ENCODE assay signal across 1 cellular context in the genomic region with DNA sequence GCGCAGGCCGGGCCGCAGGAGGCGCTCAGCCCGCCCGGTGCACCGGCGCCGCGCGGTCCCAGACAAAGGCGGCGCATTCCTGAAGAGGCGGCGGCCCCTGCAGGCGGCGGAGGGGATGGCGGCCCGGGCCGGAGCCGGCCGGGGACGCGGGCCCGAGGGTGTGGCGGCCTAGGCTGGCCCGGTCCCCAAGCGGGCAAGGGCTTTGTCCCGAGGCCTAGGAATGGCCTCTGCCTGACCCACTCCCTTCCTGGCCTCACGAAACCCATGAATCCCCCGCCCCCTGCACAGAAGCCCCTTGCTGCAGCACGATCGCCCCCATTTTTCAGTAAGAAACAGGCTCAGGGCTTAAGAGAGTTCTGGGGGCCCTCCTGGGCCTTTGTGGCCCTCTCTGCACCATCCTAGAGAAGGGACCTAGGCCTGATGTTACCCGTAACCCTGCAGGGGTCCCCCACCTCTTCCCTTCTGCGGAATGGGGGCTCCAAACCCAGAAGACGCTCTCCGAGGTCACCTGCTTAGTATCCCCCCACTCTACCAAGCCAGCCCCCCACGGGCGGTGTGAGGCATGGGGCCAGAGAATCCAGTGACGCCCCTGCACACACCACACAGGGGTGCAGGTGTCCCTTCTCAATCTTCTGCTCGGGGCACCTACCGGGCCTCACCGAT.
TF ChIP-seq lines count a peak whose summit lies in the region.

No MANE protein-coding gene starts in this region.

TF ChIP-seq in K562, 482 proteins besides CTCF, POLR2A, EP300 and RAD21 (continued from another document and continues in another):
- TF ChIP-seq, protein P1, sequence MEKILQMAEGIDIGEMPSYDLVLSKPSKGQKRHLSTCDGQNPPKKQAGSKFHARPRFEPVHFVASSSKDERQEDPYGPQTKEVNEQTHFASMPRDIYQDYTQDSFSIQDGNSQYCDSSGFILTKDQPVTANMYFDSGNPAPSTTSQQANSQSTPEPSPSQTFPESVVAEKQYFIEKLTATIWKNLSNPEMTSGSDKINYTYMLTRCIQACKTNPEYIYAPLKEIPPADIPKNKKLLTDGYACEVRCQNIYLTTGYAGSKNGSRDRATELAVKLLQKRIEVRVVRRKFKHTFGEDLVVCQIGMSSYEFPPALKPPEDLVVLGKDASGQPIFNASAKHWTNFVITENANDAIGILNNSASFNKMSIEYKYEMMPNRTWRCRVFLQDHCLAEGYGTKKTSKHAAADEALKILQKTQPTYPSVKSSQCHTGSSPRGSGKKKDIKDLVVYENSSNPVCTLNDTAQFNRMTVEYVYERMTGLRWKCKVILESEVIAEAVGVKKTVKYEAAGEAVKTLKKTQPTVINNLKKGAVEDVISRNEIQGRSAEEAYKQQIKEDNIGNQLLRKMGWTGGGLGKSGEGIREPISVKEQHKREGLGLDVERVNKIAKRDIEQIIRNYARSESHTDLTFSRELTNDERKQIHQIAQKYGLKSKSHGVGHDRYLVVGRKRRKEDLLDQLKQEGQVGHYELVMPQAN (IDR thresholded peaks at IDR 0.05; ENCODE audit: borderline replicate concordance): no peak
- TF ChIP-seq OTX1 (CRISPR knock-in tag; IDR thresholded peaks at IDR 0.05) (no peak), E2F3 (CRISPR knock-in tag; IDR thresholded peaks at IDR 0.05) (peak; percentile 65; the same call in 1 of the 2 replicates), HNRNPL (IDR thresholded peaks at IDR 0.05; ENCODE audit: low read depth, low read length) (no peak), HNRNPH1 (optimal IDR thresholded peaks at IDR 0.05; ENCODE audit: low read depth, low read length) (no peak), TCF7L2 (IDR thresholded peaks at IDR 0.05; ENCODE audit: low read depth, low read length) (no peak), BMI1 (IDR thresholded peaks at IDR 0.05; ENCODE audit: low read length) (no peak), TBP (optimal IDR thresholded peaks at IDR 0.05; ENCODE audit: low read depth, low read length) (peak; percentile 24), NFRKB (IDR thresholded peaks at IDR 0.05; ENCODE audit: low read depth) (no peak), CCNT2 (IDR thresholded peaks at IDR 0.05; ENCODE audit: borderline replicate concordance, extremely low read depth, insufficient read length, low read depth, low read length) (peak; percentile 75), FOXK2 (conservative IDR thresholded peaks at IDR 0.05 in 1 of 2, IDR thresholded peaks at IDR 0.05 in 1 of 2; ENCODE audit: low read depth in 2 of 2) (no peak), NUFIP1 (IDR thresholded peaks at IDR 0.05; ENCODE audit: partially characterized antibody) (no peak), SMARCC2 (IDR thresholded peaks at IDR 0.05; ENCODE audit: low read depth) (no peak), SRSF9 (IDR thresholded peaks at IDR 0.05; ENCODE audit: borderline replicate concordance, low read depth, low read length) (no peak), FUS (optimal IDR thresholded peaks at IDR 0.05; ENCODE audit: low read depth, low read length) (no peak), GABPA (tag; conservative IDR thresholded peaks at IDR 0.05; ENCODE audit: low read depth) (no peak), LARP7 (IDR thresholded peaks at IDR 0.05) (no peak), TEAD2 (tag; IDR thresholded peaks at IDR 0.05) (no peak), ZNF263 (CRISPR knock-in tag; IDR thresholded peaks at IDR 0.05; ENCODE audit: borderline replicate concordance) (no peak), ZKSCAN1 (IDR thresholded peaks at IDR 0.05; ENCODE audit: low read depth, low read length) (peak; percentile 11; the same call in 1 of the 2 replicates), ZNF354B (CRISPR knock-in tag; IDR thresholded peaks at IDR 0.05) (no peak), FOXM1 (IDR thresholded peaks at IDR 0.05; ENCODE audit: low read depth) (no peak), FOXM1 (CRISPR knock-in tag; IDR thresholded peaks at IDR 0.05; ENCODE audit: low read depth) (peak; percentile 10; the same call in 1 of the 2 replicates), KLF16 (IDR thresholded peaks at IDR 0.05) (no peak), ZNF444 (CRISPR knock-in tag; IDR thresholded peaks at IDR 0.05) (no peak), SREBF2 (CRISPR knock-in tag; IDR thresholded peaks at IDR 0.05) (no peak), RB1 (IDR thresholded peaks at IDR 0.05; ENCODE audit: low read depth) (peak; percentile 100), SETDB1 (IDR thresholded peaks at IDR 0.05; ENCODE audit: low read length) (no peak), NBN (IDR thresholded peaks at IDR 0.05; ENCODE audit: low read depth) (no peak), CHD1 (IDR thresholded peaks at IDR 0.05; ENCODE audit: low read length) (no peak), SPI1 (IDR thresholded peaks at IDR 0.05; ENCODE audit: borderline replicate concordance, low read depth, low read length) (no peak), ETS2 (tag; IDR thresholded peaks at IDR 0.05; ENCODE audit: borderline replicate concordance, poor library complexity, severe bottlenecking) (no peak)
- TF ChIP-seq, protein P2, sequence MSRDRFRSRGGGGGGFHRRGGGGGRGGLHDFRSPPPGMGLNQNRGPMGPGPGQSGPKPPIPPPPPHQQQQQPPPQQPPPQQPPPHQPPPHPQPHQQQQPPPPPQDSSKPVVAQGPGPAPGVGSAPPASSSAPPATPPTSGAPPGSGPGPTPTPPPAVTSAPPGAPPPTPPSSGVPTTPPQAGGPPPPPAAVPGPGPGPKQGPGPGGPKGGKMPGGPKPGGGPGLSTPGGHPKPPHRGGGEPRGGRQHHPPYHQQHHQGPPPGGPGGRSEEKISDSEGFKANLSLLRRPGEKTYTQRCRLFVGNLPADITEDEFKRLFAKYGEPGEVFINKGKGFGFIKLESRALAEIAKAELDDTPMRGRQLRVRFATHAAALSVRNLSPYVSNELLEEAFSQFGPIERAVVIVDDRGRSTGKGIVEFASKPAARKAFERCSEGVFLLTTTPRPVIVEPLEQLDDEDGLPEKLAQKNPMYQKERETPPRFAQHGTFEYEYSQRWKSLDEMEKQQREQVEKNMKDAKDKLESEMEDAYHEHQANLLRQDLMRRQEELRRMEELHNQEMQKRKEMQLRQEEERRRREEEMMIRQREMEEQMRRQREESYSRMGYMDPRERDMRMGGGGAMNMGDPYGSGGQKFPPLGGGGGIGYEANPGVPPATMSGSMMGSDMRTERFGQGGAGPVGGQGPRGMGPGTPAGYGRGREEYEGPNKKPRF (IDR thresholded peaks at IDR 0.05; ENCODE audit: low read depth, low read length): no peak
- TF ChIP-seq, protein P3, sequence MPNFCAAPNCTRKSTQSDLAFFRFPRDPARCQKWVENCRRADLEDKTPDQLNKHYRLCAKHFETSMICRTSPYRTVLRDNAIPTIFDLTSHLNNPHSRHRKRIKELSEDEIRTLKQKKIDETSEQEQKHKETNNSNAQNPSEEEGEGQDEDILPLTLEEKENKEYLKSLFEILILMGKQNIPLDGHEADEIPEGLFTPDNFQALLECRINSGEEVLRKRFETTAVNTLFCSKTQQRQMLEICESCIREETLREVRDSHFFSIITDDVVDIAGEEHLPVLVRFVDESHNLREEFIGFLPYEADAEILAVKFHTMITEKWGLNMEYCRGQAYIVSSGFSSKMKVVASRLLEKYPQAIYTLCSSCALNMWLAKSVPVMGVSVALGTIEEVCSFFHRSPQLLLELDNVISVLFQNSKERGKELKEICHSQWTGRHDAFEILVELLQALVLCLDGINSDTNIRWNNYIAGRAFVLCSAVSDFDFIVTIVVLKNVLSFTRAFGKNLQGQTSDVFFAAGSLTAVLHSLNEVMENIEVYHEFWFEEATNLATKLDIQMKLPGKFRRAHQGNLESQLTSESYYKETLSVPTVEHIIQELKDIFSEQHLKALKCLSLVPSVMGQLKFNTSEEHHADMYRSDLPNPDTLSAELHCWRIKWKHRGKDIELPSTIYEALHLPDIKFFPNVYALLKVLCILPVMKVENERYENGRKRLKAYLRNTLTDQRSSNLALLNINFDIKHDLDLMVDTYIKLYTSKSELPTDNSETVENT (CRISPR knock-in tag; IDR thresholded peaks at IDR 0.05): peak; percentile 87
- TF ChIP-seq, protein P4, sequence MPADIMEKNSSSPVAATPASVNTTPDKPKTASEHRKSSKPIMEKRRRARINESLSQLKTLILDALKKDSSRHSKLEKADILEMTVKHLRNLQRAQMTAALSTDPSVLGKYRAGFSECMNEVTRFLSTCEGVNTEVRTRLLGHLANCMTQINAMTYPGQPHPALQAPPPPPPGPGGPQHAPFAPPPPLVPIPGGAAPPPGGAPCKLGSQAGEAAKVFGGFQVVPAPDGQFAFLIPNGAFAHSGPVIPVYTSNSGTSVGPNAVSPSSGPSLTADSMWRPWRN (IDR thresholded peaks at IDR 0.05; ENCODE audit: low read depth): no peak
- TF ChIP-seq, protein P5, sequence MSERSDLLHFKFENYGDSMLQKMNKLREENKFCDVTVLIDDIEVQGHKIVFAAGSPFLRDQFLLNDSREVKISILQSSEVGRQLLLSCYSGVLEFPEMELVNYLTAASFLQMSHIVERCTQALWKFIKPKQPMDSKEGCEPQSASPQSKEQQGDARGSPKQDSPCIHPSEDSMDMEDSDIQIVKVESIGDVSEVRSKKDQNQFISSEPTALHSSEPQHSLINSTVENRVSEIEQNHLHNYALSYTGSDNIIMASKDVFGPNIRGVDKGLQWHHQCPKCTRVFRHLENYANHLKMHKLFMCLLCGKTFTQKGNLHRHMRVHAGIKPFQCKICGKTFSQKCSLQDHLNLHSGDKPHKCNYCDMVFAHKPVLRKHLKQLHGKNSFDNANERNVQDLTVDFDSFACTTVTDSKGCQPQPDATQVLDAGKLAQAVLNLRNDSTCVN (CRISPR knock-in tag; IDR thresholded peaks at IDR 0.05): no peak
- TF ChIP-seq, protein P6, sequence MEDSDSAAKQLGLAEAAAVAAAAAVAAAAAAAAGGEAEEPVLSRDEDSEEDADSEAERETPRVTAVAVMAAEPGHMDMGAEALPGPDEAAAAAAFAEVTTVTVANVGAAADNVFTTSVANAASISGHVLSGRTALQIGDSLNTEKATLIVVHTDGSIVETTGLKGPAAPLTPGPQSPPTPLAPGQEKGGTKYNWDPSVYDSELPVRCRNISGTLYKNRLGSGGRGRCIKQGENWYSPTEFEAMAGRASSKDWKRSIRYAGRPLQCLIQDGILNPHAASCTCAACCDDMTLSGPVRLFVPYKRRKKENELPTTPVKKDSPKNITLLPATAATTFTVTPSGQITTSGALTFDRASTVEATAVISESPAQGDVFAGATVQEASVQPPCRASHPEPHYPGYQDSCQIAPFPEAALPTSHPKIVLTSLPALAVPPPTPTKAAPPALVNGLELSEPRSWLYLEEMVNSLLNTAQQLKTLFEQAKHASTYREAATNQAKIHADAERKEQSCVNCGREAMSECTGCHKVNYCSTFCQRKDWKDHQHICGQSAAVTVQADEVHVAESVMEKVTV (CRISPR knock-in tag; IDR thresholded peaks at IDR 0.05): peak; percentile 92
- TF ChIP-seq, protein P7, sequence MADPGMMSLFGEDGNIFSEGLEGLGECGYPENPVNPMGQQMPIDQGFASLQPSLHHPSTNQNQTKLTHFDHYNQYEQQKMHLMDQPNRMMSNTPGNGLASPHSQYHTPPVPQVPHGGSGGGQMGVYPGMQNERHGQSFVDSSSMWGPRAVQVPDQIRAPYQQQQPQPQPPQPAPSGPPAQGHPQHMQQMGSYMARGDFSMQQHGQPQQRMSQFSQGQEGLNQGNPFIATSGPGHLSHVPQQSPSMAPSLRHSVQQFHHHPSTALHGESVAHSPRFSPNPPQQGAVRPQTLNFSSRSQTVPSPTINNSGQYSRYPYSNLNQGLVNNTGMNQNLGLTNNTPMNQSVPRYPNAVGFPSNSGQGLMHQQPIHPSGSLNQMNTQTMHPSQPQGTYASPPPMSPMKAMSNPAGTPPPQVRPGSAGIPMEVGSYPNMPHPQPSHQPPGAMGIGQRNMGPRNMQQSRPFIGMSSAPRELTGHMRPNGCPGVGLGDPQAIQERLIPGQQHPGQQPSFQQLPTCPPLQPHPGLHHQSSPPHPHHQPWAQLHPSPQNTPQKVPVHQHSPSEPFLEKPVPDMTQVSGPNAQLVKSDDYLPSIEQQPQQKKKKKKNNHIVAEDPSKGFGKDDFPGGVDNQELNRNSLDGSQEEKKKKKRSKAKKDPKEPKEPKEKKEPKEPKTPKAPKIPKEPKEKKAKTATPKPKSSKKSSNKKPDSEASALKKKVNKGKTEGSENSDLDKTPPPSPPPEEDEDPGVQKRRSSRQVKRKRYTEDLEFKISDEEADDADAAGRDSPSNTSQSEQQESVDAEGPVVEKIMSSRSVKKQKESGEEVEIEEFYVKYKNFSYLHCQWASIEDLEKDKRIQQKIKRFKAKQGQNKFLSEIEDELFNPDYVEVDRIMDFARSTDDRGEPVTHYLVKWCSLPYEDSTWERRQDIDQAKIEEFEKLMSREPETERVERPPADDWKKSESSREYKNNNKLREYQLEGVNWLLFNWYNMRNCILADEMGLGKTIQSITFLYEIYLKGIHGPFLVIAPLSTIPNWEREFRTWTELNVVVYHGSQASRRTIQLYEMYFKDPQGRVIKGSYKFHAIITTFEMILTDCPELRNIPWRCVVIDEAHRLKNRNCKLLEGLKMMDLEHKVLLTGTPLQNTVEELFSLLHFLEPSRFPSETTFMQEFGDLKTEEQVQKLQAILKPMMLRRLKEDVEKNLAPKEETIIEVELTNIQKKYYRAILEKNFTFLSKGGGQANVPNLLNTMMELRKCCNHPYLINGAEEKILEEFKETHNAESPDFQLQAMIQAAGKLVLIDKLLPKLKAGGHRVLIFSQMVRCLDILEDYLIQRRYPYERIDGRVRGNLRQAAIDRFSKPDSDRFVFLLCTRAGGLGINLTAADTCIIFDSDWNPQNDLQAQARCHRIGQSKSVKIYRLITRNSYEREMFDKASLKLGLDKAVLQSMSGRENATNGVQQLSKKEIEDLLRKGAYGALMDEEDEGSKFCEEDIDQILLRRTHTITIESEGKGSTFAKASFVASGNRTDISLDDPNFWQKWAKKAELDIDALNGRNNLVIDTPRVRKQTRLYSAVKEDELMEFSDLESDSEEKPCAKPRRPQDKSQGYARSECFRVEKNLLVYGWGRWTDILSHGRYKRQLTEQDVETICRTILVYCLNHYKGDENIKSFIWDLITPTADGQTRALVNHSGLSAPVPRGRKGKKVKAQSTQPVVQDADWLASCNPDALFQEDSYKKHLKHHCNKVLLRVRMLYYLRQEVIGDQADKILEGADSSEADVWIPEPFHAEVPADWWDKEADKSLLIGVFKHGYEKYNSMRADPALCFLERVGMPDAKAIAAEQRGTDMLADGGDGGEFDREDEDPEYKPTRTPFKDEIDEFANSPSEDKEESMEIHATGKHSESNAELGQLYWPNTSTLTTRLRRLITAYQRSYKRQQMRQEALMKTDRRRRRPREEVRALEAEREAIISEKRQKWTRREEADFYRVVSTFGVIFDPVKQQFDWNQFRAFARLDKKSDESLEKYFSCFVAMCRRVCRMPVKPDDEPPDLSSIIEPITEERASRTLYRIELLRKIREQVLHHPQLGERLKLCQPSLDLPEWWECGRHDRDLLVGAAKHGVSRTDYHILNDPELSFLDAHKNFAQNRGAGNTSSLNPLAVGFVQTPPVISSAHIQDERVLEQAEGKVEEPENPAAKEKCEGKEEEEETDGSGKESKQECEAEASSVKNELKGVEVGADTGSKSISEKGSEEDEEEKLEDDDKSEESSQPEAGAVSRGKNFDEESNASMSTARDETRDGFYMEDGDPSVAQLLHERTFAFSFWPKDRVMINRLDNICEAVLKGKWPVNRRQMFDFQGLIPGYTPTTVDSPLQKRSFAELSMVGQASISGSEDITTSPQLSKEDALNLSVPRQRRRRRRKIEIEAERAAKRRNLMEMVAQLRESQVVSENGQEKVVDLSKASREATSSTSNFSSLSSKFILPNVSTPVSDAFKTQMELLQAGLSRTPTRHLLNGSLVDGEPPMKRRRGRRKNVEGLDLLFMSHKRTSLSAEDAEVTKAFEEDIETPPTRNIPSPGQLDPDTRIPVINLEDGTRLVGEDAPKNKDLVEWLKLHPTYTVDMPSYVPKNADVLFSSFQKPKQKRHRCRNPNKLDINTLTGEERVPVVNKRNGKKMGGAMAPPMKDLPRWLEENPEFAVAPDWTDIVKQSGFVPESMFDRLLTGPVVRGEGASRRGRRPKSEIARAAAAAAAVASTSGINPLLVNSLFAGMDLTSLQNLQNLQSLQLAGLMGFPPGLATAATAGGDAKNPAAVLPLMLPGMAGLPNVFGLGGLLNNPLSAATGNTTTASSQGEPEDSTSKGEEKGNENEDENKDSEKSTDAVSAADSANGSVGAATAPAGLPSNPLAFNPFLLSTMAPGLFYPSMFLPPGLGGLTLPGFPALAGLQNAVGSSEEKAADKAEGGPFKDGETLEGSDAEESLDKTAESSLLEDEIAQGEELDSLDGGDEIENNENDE (IDR thresholded peaks at IDR 0.05; ENCODE audit: low read depth, low read length): no peak
